Comparison of ENCODE assay signal across 13 cellular contexts in the genomic region with DNA sequence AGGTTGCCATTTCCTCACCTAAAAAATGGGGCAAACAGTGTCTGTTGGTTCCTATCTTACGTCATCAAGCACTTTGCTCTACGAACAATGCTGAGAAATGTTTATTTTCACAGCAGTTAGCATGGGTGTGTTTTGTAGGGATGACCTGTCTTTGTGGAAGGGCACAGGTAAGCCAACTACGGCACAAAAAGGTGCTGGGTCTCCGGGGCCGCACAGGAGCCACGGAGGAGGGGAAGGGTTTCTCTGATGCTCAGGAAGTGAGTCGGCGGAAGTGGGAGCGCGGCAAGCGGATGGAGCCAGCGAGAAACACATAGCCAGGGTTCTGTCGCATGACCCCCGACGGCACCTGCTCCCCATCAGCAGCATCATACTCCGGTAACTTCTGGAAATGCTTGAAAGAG.
DNase-seq lines count a peak whose midpoint lies in the region; ATAC-seq and TF ChIP-seq lines count a peak whose summit lies in the region.
"Had no signal": no experiment of that assay in that cellular context is flagged by ENCODE, and none has a peak within 500 bp of the region (broad histone marks: within the 10 kb centered on the region; RNA-seq: fewer than 3 reads in every experiment).

No MANE protein-coding gene starts in this region.

- H3K4me1 ChIP-seq in CD8-positive, alpha-beta memory T cell (ENCODE audit: insufficient read depth, low read length) = no peaks in the 10 kb centered on the region
- H3K4me1 ChIP-seq in spleen (no peaks in the 10 kb centered on the region), ascending aorta (no peaks in the 10 kb centered on the region)

- H3K4me1 Mint-ChIP-seq in CD8-positive, alpha-beta memory T cell = no peaks in the 10 kb centered on the region
- H3K4me1 Mint-ChIP-seq in activated naive CD4-positive, alpha-beta T cell treated with anti-CD3 and anti-CD28 coated beads, Interleukin-2, amount 10 ng/mL, durations not matched to agents 7 days and 5 days = no peaks in the 10 kb centered on the region
- H3K4me1 Mint-ChIP-seq: immature natural killer cell had no signal

- TF ChIP-seq POLR2A in GM18505 (IDR thresholded peaks at IDR 0.05; ENCODE audit: borderline replicate concordance, extremely low read depth, insufficient read depth, insufficient read length) = peak; percentile 59
- no peak for TF ChIP-seq POLR2A in spleen (IDR thresholded peaks at IDR 0.05)

- CTCF ChIA-PET in CD8-positive, alpha-beta memory T cell (lab: Charles Lee) = no interaction called here
- CTCF ChIA-PET in activated naive CD4-positive, alpha-beta T cell treated with anti-CD3 and anti-CD28 coated beads, Interleukin-2, amount 10 ng/mL, durations not matched to agents 7 days and 5 days (lab: Charles Lee) = no interaction called here

- DNase-seq in CD8-positive, alpha-beta memory T cell = no peak
- DNase-seq in NCI-H748 (lab: John Stamatoyannopoulos, UW; ENCODE audit: unreplicated experiment) = peak; percentile 87
- no peak for DNase-seq in activated naive CD4-positive, alpha-beta T cell treated with anti-CD3 and anti-CD28 coated beads, Interleukin-2, amount 10 ng/mL, durations not matched to agents 7 days and 5 days
- no peak for DNase-seq in Ammon's horn (ENCODE audit: low spot score)
- DNase-seq in spleen = no peak
- DNase-seq in SK-N-DZ (ENCODE audit: low spot score) = no peak
- no peak for DNase-seq in ascending aorta (ENCODE audit: low spot score in 2 of 2)
- DNase-seq: EL, GOT3, SHP77 treated with DMSO at 0.1 percent for 48 hours had no signal

- peaks cover 11 to 41% of the 10 kb centered on the region in 2 donors for H3K27me3 Mint-ChIP-seq in CD8-positive, alpha-beta memory T cell
- H3K27me3 Mint-ChIP-seq in activated naive CD4-positive, alpha-beta T cell treated with anti-CD3 and anti-CD28 coated beads, Interleukin-2, amount 10 ng/mL, durations not matched to agents 7 days and 5 days = peaks cover 20% of the 10 kb centered on the region

- no peaks in the 10 kb centered on the region for H3K27me3 ChIP-seq in CD8-positive, alpha-beta memory T cell (ENCODE audit: insufficient read depth, low read length, poor library complexity, severe bottlenecking)
- H3K27me3 ChIP-seq in spleen (replicated peaks in 1 of 7) = peaks cover 0 to 21% (median 4%) of the 10 kb centered on the region in 7 donors
- no peaks in the 10 kb centered on the region for H3K27me3 ChIP-seq in ascending aorta
- H3K27me3 ChIP-seq: cardiac muscle cell had no signal

- ATAC-seq in GM18505 (IDR thresholded peaks at IDR 0.05; ENCODE audit: unreplicated experiment) = no peak

- no peaks in the 10 kb centered on the region for H3K9me3 ChIP-seq in CD8-positive, alpha-beta memory T cell (ENCODE audit: low read length)
- H3K9me3 ChIP-seq in spleen (peaks cover 0 to 9% (median 0%) of the 10 kb centered on the region in 8 donors), ascending aorta (no peaks in the 10 kb centered on the region)

- no peaks in the 10 kb centered on the region for H3K36me3 ChIP-seq in CD8-positive, alpha-beta memory T cell (ENCODE audit: insufficient read depth, low read length)
- no peaks in the 10 kb centered on the region for H3K36me3 ChIP-seq in spleen
- H3K36me3 ChIP-seq in ascending aorta = no peaks in the 10 kb centered on the region
- H3K36me3 ChIP-seq: cardiac muscle cell had no signal

- H3K4me3 ChIP-seq in CD8-positive, alpha-beta memory T cell (ENCODE audit: low read length) = no peak overlapping the region
- peak overlapping the region in 2 of 8 donors; percentile 24 to 36 for H3K4me3 ChIP-seq in spleen
- no peak overlapping the region for H3K4me3 ChIP-seq in ascending aorta
- H3K4me3 ChIP-seq: cardiac muscle cell had no signal

- H3K27ac ChIP-seq in CD8-positive, alpha-beta memory T cell (ENCODE audit: low read depth, low read length) = no peak overlapping the region
- no peak overlapping the region for H3K27ac ChIP-seq in spleen
- no peak overlapping the region for H3K27ac ChIP-seq in ascending aorta
- H3K27ac ChIP-seq: cardiac muscle cell had no signal

- H3K4me3 Mint-ChIP-seq in CD8-positive, alpha-beta memory T cell = peak overlapping the region in 6 of 7 donors; percentile 15 to 82 (median 51)
- H3K4me3 Mint-ChIP-seq in activated naive CD4-positive, alpha-beta T cell treated with anti-CD3 and anti-CD28 coated beads, Interleukin-2, amount 10 ng/mL, durations not matched to agents 7 days and 5 days = peak overlapping the region; percentile 24

- POLR2A ChIA-PET in CD8-positive, alpha-beta memory T cell (lab: Charles Lee) = no interaction called here

- no peak for TF ChIP-seq CTCF in spleen (IDR thresholded peaks at IDR 0.05 in 8 of 11, conservative IDR thresholded peaks at IDR 0.05 in 3 of 11)
- TF ChIP-seq CTCF in ascending aorta (IDR thresholded peaks at IDR 0.05) = no peak

- WGBS in spleen, 5 donors = 62 to 81% (median 78%) methylated on average over 15 to 16 of the region's 16 CpGs

- no peaks in the 10 kb centered on the region for H3K36me3 Mint-ChIP-seq in CD8-positive, alpha-beta memory T cell
- no peaks in the 10 kb centered on the region for H3K36me3 Mint-ChIP-seq in activated naive CD4-positive, alpha-beta T cell treated with anti-CD3 and anti-CD28 coated beads, Interleukin-2, amount 10 ng/mL, durations not matched to agents 7 days and 5 days
- H3K36me3 Mint-ChIP-seq: immature natural killer cell had no signal

- intact Hi-C loops in spleen (cut with DNase I; ENCODE audit: low total_unique reads) (no loop called here), ascending aorta (cut with DNase I) (no loop called here)

- no peak overlapping the region for H3K27ac Mint-ChIP-seq in CD8-positive, alpha-beta memory T cell
- no peak overlapping the region for H3K27ac Mint-ChIP-seq in activated naive CD4-positive, alpha-beta T cell treated with anti-CD3 and anti-CD28 coated beads, Interleukin-2, amount 10 ng/mL, durations not matched to agents 7 days and 5 days

- peaks cover 0 to 4% (median 1%) of the 10 kb centered on the region in 5 donors for H3K9me3 Mint-ChIP-seq in CD8-positive, alpha-beta memory T cell
- no peaks in the 10 kb centered on the region for H3K9me3 Mint-ChIP-seq in activated naive CD4-positive, alpha-beta T cell treated with anti-CD3 and anti-CD28 coated beads, Interleukin-2, amount 10 ng/mL, durations not matched to agents 7 days and 5 days
